In genomic region chr3:36956155-36956554, GRCh38 we compare ENCODE assay signal across 1 cellular context.
TF ChIP-seq lines count a peak whose summit lies in the region.

No MANE protein-coding gene starts in this region.

TF ChIP-seq in SK-N-SH, 30 proteins besides CTCF, POLR2A, EP300 and RAD21 (continued from another document):
- TF ChIP-seq, protein P1, sequence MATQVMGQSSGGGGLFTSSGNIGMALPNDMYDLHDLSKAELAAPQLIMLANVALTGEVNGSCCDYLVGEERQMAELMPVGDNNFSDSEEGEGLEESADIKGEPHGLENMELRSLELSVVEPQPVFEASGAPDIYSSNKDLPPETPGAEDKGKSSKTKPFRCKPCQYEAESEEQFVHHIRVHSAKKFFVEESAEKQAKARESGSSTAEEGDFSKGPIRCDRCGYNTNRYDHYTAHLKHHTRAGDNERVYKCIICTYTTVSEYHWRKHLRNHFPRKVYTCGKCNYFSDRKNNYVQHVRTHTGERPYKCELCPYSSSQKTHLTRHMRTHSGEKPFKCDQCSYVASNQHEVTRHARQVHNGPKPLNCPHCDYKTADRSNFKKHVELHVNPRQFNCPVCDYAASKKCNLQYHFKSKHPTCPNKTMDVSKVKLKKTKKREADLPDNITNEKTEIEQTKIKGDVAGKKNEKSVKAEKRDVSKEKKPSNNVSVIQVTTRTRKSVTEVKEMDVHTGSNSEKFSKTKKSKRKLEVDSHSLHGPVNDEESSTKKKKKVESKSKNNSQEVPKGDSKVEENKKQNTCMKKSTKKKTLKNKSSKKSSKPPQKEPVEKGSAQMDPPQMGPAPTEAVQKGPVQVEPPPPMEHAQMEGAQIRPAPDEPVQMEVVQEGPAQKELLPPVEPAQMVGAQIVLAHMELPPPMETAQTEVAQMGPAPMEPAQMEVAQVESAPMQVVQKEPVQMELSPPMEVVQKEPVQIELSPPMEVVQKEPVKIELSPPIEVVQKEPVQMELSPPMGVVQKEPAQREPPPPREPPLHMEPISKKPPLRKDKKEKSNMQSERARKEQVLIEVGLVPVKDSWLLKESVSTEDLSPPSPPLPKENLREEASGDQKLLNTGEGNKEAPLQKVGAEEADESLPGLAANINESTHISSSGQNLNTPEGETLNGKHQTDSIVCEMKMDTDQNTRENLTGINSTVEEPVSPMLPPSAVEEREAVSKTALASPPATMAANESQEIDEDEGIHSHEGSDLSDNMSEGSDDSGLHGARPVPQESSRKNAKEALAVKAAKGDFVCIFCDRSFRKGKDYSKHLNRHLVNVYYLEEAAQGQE (IDR thresholded peaks at IDR 0.05; ENCODE audit: low read depth, low read length), result no peak
- TF ChIP-seq RXRA (IDR thresholded peaks at IDR 0.05; ENCODE audit: borderline replicate concordance, low read depth) (no peak), GABPA (IDR thresholded peaks at IDR 0.05; ENCODE audit: low read depth) (no peak)
